In genomic region chr15:66879968-66880367, GRCh38 we compare ENCODE assay signal across 29 cellular contexts.
DNase-seq lines count a peak whose midpoint lies in the region; ATAC-seq, FAIRE-seq and TF ChIP-seq lines count a peak whose summit lies in the region.
"Had no signal": no experiment of that assay in that cellular context is flagged by ENCODE, and none has a peak within 500 bp of the region (broad histone marks: within the 10 kb centered on the region; RNA-seq: fewer than 3 reads in every experiment).

No MANE protein-coding gene starts in this region.

- no peak overlapping the region for H2AFZ ChIP-seq in neuronal stem cell (ENCODE audit: low read length)

- FAIRE-seq in urothelium cell line (lab: Jason Lieb, UNC): peak; percentile 13

- no peak for TF ChIP-seq CTCF in right atrium auricular region (IDR thresholded peaks at IDR 0.05)
- TF ChIP-seq CTCF in coronary artery (IDR thresholded peaks at IDR 0.05): no peak

- H3K14ac ChIP-seq in neuronal stem cell (ENCODE audit: low read length): no peak overlapping the region

- H3K36me3 ChIP-seq in right atrium auricular region (no peaks in the 10 kb centered on the region), neuronal stem cell (replicated peaks in 1 of 2; ENCODE audit: control insufficient read depth in 2 of 2, insufficient read depth in 2 of 2, low read length in 2 of 2) (no peaks in the 10 kb centered on the region)
- H3K36me3 ChIP-seq: esophagus muscularis mucosa, upper lobe of left lung had no signal

- no peaks in the 10 kb centered on the region for H3K79me1 ChIP-seq in neuronal stem cell (ENCODE audit: low read depth, low read length)

- no peak overlapping the region for H3K9ac ChIP-seq in neuronal stem cell (ENCODE audit: low read depth, low read length, poor library complexity)

- ATAC-seq in Right ventricle myocardium superior (ENCODE audit: poor library complexity) (no peak), GM21381 (IDR thresholded peaks at IDR 0.05; ENCODE audit: unreplicated experiment) (no peak), GM21447 (IDR thresholded peaks at IDR 0.05; ENCODE audit: unreplicated experiment) (no peak)
- ATAC-seq: activated T-helper 17 cell treated with anti-CD3 and anti-CD28 coated beads, Interleukin-2, amount 50 U/mL, for 72 hours; naive thymus-derived CD8-positive, alpha-beta T cell had no signal

- no peak overlapping the region for H3K4me2 ChIP-seq in neuronal stem cell (ENCODE audit: insufficient read depth, low read length, poor library complexity, severe bottlenecking)

- peak; percentile 58 for DNase-seq in right atrium auricular region (ENCODE audit: low spot score)
- no peak for DNase-seq in Right ventricle myocardium superior
- DNase-seq in coronary artery (ENCODE audit: low spot score): peak; percentile 46
- DNase-seq in neuronal stem cell (ENCODE audit: low spot score): no peak
- no peak for DNase-seq in urothelium cell line (ENCODE audit: low spot score)
- DNase-seq in NCI-H524 treated with DMSO at 0.1 percent for 48 hours (lab: John Stamatoyannopoulos, UW): no peak
- DNase-seq: ACHN; activated B cell treated with CpG ODN at 0.5 μM for 24 hours; activated CD4-positive, alpha-beta T cell treated with anti-CD3 and anti-CD28 coated beads, Interleukin-2, amount 50 U/mL, for 1 hour; activated naive CD4-positive, alpha-beta T cell treated with anti-CD3 and anti-CD28 coated beads, Interleukin-2, amount 50 U/mL, for 16 hours; anterior cingulate cortex; C1 segment of cervical spinal cord; COR-L47; cortex of kidney; foreskin melanocyte; GF-D8; hippocampal formation; naive thymus-derived CD8-positive, alpha-beta T cell; NCI-H1092; NCI-H187 treated with DMSO at 0.1 percent for 48 hours; NCI-H524; occipital lobe; SIG-M5; upper lobe of left lung had no signal

- H3K27ac ChIP-seq in right atrium auricular region (peak overlapping the region in 1 of 2 donors; percentile 22), coronary artery (no peak overlapping the region), neuronal stem cell (replicated peaks; ENCODE audit: low read length) (no peak overlapping the region)
- H3K27ac ChIP-seq: esophagus muscularis mucosa, upper lobe of left lung had no signal

- H2BK120ac ChIP-seq in neuronal stem cell (ENCODE audit: low read depth, low read length): no peak overlapping the region

- H4K8ac ChIP-seq in neuronal stem cell (ENCODE audit: low read depth, low read length): no peak overlapping the region

- no peak overlapping the region for H2BK5ac ChIP-seq in neuronal stem cell (ENCODE audit: low read length)

- WGBS in neuronal stem cell (ENCODE audit: extremely low coverage in 2 of 2, insufficient read length in 2 of 2, insufficient replicate concordance in 1 of 2), 2 donors: no CpG with 5 or more reads among the region's 3 CpGs

- H4K91ac ChIP-seq in neuronal stem cell (ENCODE audit: low read depth, low read length, poor library complexity): no peak overlapping the region

- H3K9me3 ChIP-seq in right atrium auricular region (no peaks in the 10 kb centered on the region), neuronal stem cell (replicated peaks in 1 of 2; ENCODE audit: control insufficient read depth in 2 of 2, insufficient read depth in 1 of 2, low read depth in 1 of 2, low read length in 2 of 2) (no peaks in the 10 kb centered on the region)
- H3K9me3 ChIP-seq: esophagus muscularis mucosa, upper lobe of left lung had no signal

- H3K4me3 ChIP-seq in right atrium auricular region (no peak overlapping the region), coronary artery (no peak overlapping the region), neuronal stem cell (ENCODE audit: low read length in 2 of 2) (no peak overlapping the region)
- H3K4me3 ChIP-seq: esophagus muscularis mucosa, skin epidermis, upper lobe of left lung had no signal

- H2AK5ac ChIP-seq in neuronal stem cell (ENCODE audit: low read depth, low read length): no peak overlapping the region

- H2BK12ac ChIP-seq in neuronal stem cell (ENCODE audit: low read length): no peak overlapping the region

- peak overlapping the region; percentile 13 for H2BK15ac ChIP-seq in neuronal stem cell (ENCODE audit: low read length)

- peaks cover 0 to 76% of the 10 kb centered on the region in 2 donors for H3K4me1 ChIP-seq in right atrium auricular region
- peaks cover 7 to 25% of the 10 kb centered on the region in 2 donors for H3K4me1 ChIP-seq in neuronal stem cell (ENCODE audit: control insufficient read depth in 2 of 2, insufficient read depth in 1 of 2, low read depth in 1 of 2, low read length in 2 of 2)

- intact Hi-C loops in Right ventricle myocardium superior (cut with DNase I): no loop called here

- peak overlapping the region; percentile 32 for H3K18ac ChIP-seq in neuronal stem cell (ENCODE audit: low read length)

- H3K27me3 ChIP-seq in right atrium auricular region (no peaks in the 10 kb centered on the region), neuronal stem cell (ENCODE audit: control insufficient read depth in 3 of 3, insufficient read depth in 3 of 3, low read depth in 1 of 3, low read length in 3 of 3) (peaks cover 0 to 8% (median 0%) of the 10 kb centered on the region in 3 experiments)
- H3K27me3 ChIP-seq: esophagus muscularis mucosa, upper lobe of left lung had no signal

- no peak overlapping the region for H3K23ac ChIP-seq in neuronal stem cell (ENCODE audit: low read depth, low read length, poor library complexity)

- no peak overlapping the region for H3K4ac ChIP-seq in neuronal stem cell (ENCODE audit: low read length)

Comparison
In these comparisons a context has a peak if more than half of its experiments do, and no peak if none do; other contexts are left out.
1. DNase-seq: peak in right atrium auricular region (single experiment) and coronary artery (single experiment); none in Right ventricle myocardium superior (single experiment), neuronal stem cell (single experiment), urothelium cell line (single experiment) and NCI-H524 treated with DMSO at 0.1 percent for 48 hours (single experiment).